Comparison of ENCODE assay signal across 8 cellular contexts in the genomic region with DNA sequence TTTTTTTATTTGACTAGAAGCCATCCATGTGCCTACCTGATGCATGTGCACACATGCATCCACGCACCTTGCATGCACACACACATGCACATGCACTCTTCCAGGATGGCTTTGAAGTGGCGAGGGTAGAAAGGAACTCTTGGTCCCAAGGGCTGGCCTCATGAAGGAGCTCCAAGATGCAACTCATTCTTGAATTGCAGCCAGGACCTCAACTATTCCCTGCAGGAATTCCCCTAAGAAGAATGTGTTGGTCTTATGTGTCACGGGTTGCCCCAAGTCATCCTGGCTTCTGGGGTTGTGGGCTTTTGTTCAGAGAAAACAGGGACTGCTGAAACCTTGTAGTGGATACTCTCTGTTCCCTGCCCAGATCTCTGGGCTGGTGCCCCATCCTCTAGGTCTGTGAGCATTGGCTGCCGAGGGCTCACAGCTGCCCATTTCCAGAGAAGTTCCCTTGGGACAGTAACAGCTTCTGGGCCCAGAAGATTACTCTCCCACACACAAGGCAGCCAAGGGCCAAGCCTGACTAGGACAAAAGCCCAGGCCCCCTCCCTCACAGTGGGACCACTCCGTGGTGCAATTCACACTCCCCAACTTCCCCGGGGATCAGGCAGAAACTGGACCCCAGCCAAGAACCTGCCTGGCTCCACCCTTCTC.
DNase-seq lines count a peak whose midpoint lies in the region; ATAC-seq and TF ChIP-seq lines count a peak whose summit lies in the region.

No MANE protein-coding gene starts in this region.

- H3K4me3 ChIP-seq in left ventricle myocardium inferior (no peak overlapping the region), stomach smooth muscle (ENCODE audit: low read length in 2 of 2) (peak overlapping the region in 1 of 2 donors; percentile 15)

- H3K4me1 ChIP-seq in left ventricle myocardium inferior (peaks cover 15% of the 10 kb centered on the region), stomach smooth muscle (ENCODE audit: control insufficient read depth, insufficient read depth, low read length) (peaks cover 9% of the 10 kb centered on the region)

- H3K27me3 ChIP-seq in left ventricle myocardium inferior (ENCODE audit: low read depth) (no peaks in the 10 kb centered on the region), stomach smooth muscle (ENCODE audit: control insufficient read depth in 1 of 2, insufficient read depth in 2 of 2, low read length in 2 of 2) (no peaks in the 10 kb centered on the region)

- peak; percentile 95 for DNase-seq in HCEC 1CT
- peak; percentile 71 for DNase-seq in amniotic stem cell (lab: John Stamatoyannopoulos, UW)
- peak; percentile 64 for DNase-seq in left ventricle myocardium inferior
- DNase-seq in NCI-H526 treated with DMSO at 0.1 percent for 48 hours (lab: John Stamatoyannopoulos, UW) = no peak
- no peak for DNase-seq in ecto neural progenitor cell (ENCODE audit: low spot score)

- no peaks in the 10 kb centered on the region for H3K36me3 ChIP-seq in left ventricle myocardium inferior
- H3K36me3 ChIP-seq in stomach smooth muscle (ENCODE audit: control insufficient read depth in 2 of 2, insufficient read depth in 2 of 2, low read length in 2 of 2) = no peaks in the 10 kb centered on the region

- no peak for TF ChIP-seq CTCF in left ventricle myocardium inferior (IDR thresholded peaks at IDR 0.05; ENCODE audit: borderline replicate concordance)

- ATAC-seq in HG03108 (IDR thresholded peaks at IDR 0.05; ENCODE audit: unreplicated experiment) = no peak
- no peak for ATAC-seq in GM19397 (IDR thresholded peaks at IDR 0.05; ENCODE audit: unreplicated experiment)

- intact Hi-C loops in left ventricle myocardium inferior (cut with micrococcal nuclease) = no loop called here

- no peaks in the 10 kb centered on the region for H3K9me3 ChIP-seq in left ventricle myocardium inferior (replicated peaks)
- H3K9me3 ChIP-seq in stomach smooth muscle (ENCODE audit: control insufficient read depth in 2 of 2, low read length in 2 of 2) = no peaks in the 10 kb centered on the region

- H3K9ac ChIP-seq in stomach smooth muscle (ENCODE audit: low read length in 2 of 2) = no peak overlapping the region

- H3K27ac ChIP-seq in left ventricle myocardium inferior (replicated peaks) (peak overlapping the region; percentile 78), stomach smooth muscle (ENCODE audit: low read length) (peak overlapping the region; percentile 37)

Comparison
In these comparisons a context has a peak if more than half of its experiments do, and no peak if none do; other contexts are left out.
1. DNase-seq: peak in HCEC 1CT (single experiment), amniotic stem cell (single experiment) and left ventricle myocardium inferior (single experiment); none in NCI-H526 treated with DMSO at 0.1 percent for 48 hours (single experiment) and ecto neural progenitor cell (single experiment).